Comparison of ENCODE assay signal across 1 cellular context in genomic region chr1:146036990-146037646, GRCh38.
TF ChIP-seq lines count a peak whose summit lies in the region.

No MANE protein-coding gene starts in this region.

TF ChIP-seq in K562, 482 proteins besides CTCF, POLR2A, EP300 and RAD21 (continued from another document and continues in another):
- no peak for TF ChIP-seq ZHX1 (conservative IDR thresholded peaks at IDR 0.05; ENCODE audit: low read length)
- no peak for TF ChIP-seq NCOR1 (IDR thresholded peaks at IDR 0.05)
- 0 out of 2 replicates have a peak, but pooled peaks have one; percentile 62 for TF ChIP-seq CBFB (CRISPR knock-in tag; IDR thresholded peaks at IDR 0.05)
- no peak; a peak in 1 of 4 replicates for TF ChIP-seq FOXA3 (CRISPR knock-in tag; conservative IDR thresholded peaks at IDR 0.05 in 1 of 2, IDR thresholded peaks at IDR 0.05 in 1 of 2)
- TF ChIP-seq HNRNPUL1 (IDR thresholded peaks at IDR 0.05; ENCODE audit: low read length) = no peak
- no peak for TF ChIP-seq TRIM25 (IDR thresholded peaks at IDR 0.05; ENCODE audit: borderline replicate concordance)
- TF ChIP-seq KLF1 (tag; IDR thresholded peaks at IDR 0.05) = no peak
- no peak for TF ChIP-seq KAT8 (IDR thresholded peaks at IDR 0.05; ENCODE audit: low read depth)
- no peak for TF ChIP-seq ETV6 (IDR thresholded peaks at IDR 0.05; ENCODE audit: borderline replicate concordance in 1 of 2, low read depth in 2 of 2, low read length in 1 of 2)
- no peak for TF ChIP-seq ETV6 (CRISPR knock-in tag; IDR thresholded peaks at IDR 0.05; ENCODE audit: borderline replicate concordance)
- TF ChIP-seq USF2 (CRISPR knock-in tag; IDR thresholded peaks at IDR 0.05) = no peak
- 0 out of 2 replicates have a peak, but pooled peaks have one; percentile 51 for TF ChIP-seq ZFP1 (CRISPR knock-in tag; IDR thresholded peaks at IDR 0.05)
- no peak for TF ChIP-seq ZNF445 (CRISPR knock-in tag; IDR thresholded peaks at IDR 0.05; ENCODE audit: low read depth)
- TF ChIP-seq DLX4 (CRISPR knock-in tag; IDR thresholded peaks at IDR 0.05) = no peak
- TF ChIP-seq NCOA4 (IDR thresholded peaks at IDR 0.05; ENCODE audit: partially characterized antibody) = no peak
- TF ChIP-seq THAP7 (CRISPR knock-in tag; IDR thresholded peaks at IDR 0.05) = no peak
- TF ChIP-seq MAFF (IDR thresholded peaks at IDR 0.05; ENCODE audit: low read length) = peak; percentile 33
- no peak for TF ChIP-seq SRSF1 (IDR thresholded peaks at IDR 0.05; ENCODE audit: low read depth, low read length)
- no peak for TF ChIP-seq HMG20B (CRISPR knock-in tag; IDR thresholded peaks at IDR 0.05)
- no peak for TF ChIP-seq GTF2E2 (tag; IDR thresholded peaks at IDR 0.05)
- TF ChIP-seq NCOA2 (IDR thresholded peaks at IDR 0.05; ENCODE audit: partially characterized antibody in 2 of 2) = peak in 1 of 2 experiments; percentile 91
- TF ChIP-seq ATF4 (CRISPR knock-in tag; IDR thresholded peaks at IDR 0.05) = no peak
- TF ChIP-seq ZNF551 (CRISPR knock-in tag; IDR thresholded peaks at IDR 0.05) = no peak
- TF ChIP-seq ELF1 (tag; IDR thresholded peaks at IDR 0.05) = peak; percentile 53; the same call in 1 of the 2 replicates
- TF ChIP-seq RAD51 (IDR thresholded peaks at IDR 0.05; ENCODE audit: borderline replicate concordance, low read depth) = no peak
- TF ChIP-seq NR1H2 (CRISPR knock-in tag; IDR thresholded peaks at IDR 0.05) = 0 out of 2 replicates have a peak, but pooled peaks have one; percentile 49
- no peak for TF ChIP-seq ARID1B (IDR thresholded peaks at IDR 0.05)
- TF ChIP-seq DIDO1 (tag; IDR thresholded peaks at IDR 0.05; ENCODE audit: low read depth) = peak; percentile 33; the same call in 1 of the 2 replicates
- TF ChIP-seq NR0B1 (IDR thresholded peaks at IDR 0.05; ENCODE audit: partially characterized antibody) = no peak
- TF ChIP-seq ZNF253 (CRISPR knock-in tag; conservative IDR thresholded peaks at IDR 0.05) = no peak
- TF ChIP-seq CCNT2 (IDR thresholded peaks at IDR 0.05; ENCODE audit: borderline replicate concordance, extremely low read depth, insufficient read length, low read depth, low read length) = no peak
- TF ChIP-seq POLR3G (IDR thresholded peaks at IDR 0.05; ENCODE audit: extremely low read depth, insufficient read length, insufficient replicate concordance) = peak; percentile 88
- TF ChIP-seq ZNF212 (CRISPR knock-in tag; IDR thresholded peaks at IDR 0.05) = no peak
- no peak for TF ChIP-seq DEAF1 (CRISPR knock-in tag; IDR thresholded peaks at IDR 0.05)
- no peak for TF ChIP-seq E2F5 (CRISPR knock-in tag; IDR thresholded peaks at IDR 0.05)
- peak; percentile 71; the same call in 1 of the 2 replicates for TF ChIP-seq XRCC5 (IDR thresholded peaks at IDR 0.05; ENCODE audit: low read depth, low read length)
- TF ChIP-seq RNF2 (IDR thresholded peaks at IDR 0.05) = peak; percentile 82
- no peak for TF ChIP-seq TCF7L2 (IDR thresholded peaks at IDR 0.05; ENCODE audit: low read depth, low read length)
- TF ChIP-seq MLLT1 (IDR thresholded peaks at IDR 0.05) = no peak; a peak in 2 of 4 replicates
- TF ChIP-seq THRB (CRISPR knock-in tag; conservative IDR thresholded peaks at IDR 0.05) = peak; percentile 88
- no peak for TF ChIP-seq YBX1 (IDR thresholded peaks at IDR 0.05)
- TF ChIP-seq SUPT5H (IDR thresholded peaks at IDR 0.05) = peak; percentile 19; the same call in 1 of the 2 replicates
- TF ChIP-seq ZNF740 (CRISPR knock-in tag; IDR thresholded peaks at IDR 0.05) = 0 out of 2 replicates have a peak, but pooled peaks have one; percentile 34
- TF ChIP-seq ZNF740 (tag; IDR thresholded peaks at IDR 0.05) = no peak
- TF ChIP-seq TFAP4 (CRISPR knock-in tag; IDR thresholded peaks at IDR 0.05; ENCODE audit: borderline replicate concordance) = no peak
- TF ChIP-seq FOXA1 (IDR thresholded peaks at IDR 0.05; ENCODE audit: borderline replicate concordance) = no peak
- 0 out of 2 replicates have a peak, but pooled peaks have one; percentile 38 for TF ChIP-seq TCF15 (CRISPR knock-in tag; IDR thresholded peaks at IDR 0.05)
- TF ChIP-seq PHF8 (IDR thresholded peaks at IDR 0.05; ENCODE audit: borderline replicate concordance, low read length) = no peak
- 0 out of 4 replicates have a peak, but pooled peaks of 1 of the 2 experiments have one; percentile 26 for TF ChIP-seq SRF (CRISPR knock-in tag; IDR thresholded peaks at IDR 0.05)
- no peak for TF ChIP-seq ZNF133 (CRISPR knock-in tag; IDR thresholded peaks at IDR 0.05)
- 0 out of 2 replicates have a peak, but pooled peaks have one; percentile 12 for TF ChIP-seq KLF6 (CRISPR knock-in tag; IDR thresholded peaks at IDR 0.05; ENCODE audit: borderline replicate concordance)
- no peak for TF ChIP-seq SLC30A9 (CRISPR knock-in tag; IDR thresholded peaks at IDR 0.05)
